8 cellular contexts compared by ENCODE assay signal in the genomic region with DNA sequence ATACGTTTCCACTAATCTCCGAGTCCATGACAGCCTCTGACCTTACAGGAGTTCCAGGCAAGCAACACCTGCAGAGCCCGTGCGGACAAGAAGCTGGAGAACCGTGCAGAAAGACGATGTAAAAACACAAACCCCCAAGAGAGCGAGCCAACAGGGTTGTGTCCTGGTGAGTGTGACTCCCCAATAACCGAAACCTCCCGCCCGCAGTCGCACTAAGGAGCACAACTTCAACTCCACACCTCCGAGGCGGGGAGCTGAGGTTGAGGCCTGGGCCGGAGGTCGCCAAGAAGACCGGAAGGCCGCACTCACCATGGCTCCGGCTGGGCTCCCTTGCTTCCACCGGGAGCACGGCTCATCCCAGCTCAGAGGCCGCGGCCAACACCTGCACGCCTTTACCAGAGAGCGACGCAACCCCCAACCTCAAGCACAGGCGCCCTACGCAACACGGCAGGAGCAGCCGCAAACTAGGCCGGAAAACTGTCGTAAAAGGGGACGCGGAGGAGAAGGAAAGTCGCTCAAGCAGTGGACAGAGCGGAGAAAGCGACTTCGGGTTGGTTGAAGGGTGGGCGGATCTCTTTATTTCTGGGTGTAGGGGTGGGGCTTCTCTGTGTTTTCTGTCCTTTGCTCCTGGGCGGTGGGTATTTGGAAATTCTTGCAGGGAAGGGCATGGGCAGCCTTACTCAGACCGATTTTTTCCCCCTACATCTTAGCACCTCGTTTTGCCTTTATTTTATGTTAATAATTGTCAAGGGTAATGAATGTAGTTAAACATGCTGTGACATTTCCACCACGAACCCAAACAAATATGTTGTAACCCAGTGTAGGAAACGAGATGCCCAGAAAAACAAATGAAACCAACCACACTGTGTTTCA. TPM values are rescaled to one million over a fixed set of nuclear protein-coding genes. Genes with fewer than 3 reads are reported as not detected.
DNase-seq lines count a peak whose midpoint lies in the region; ATAC-seq, FAIRE-seq and TF ChIP-seq lines count a peak whose summit lies in the region.

Gene DNAJC19, minus strand, starts transcription at position 446 of the 873 bp plus-strand sequence. Its CDS starts 134 bp downstream, at position 312.

- ATAC-seq in GM21526 (IDR thresholded peaks at IDR 0.05; ENCODE audit: low FRiP score, unreplicated experiment): peak; percentile 96

- no peaks in the 10 kb centered on the region for H3K9me3 ChIP-seq in OCI-LY7 (ENCODE audit: low read length)
- H3K9me3 ChIP-seq in endothelial cell of umbilical vein (replicated peaks; ENCODE audit: control insufficient read depth, insufficient read depth, low read length): no peaks in the 10 kb centered on the region

- H3K27me3 ChIP-seq in endothelial cell of umbilical vein (ENCODE audit: control insufficient read depth in 2 of 2, insufficient read depth in 2 of 2, low read length in 2 of 2): peaks cover 2 to 5% of the 10 kb centered on the region in 2 experiments

- intact Hi-C loops in OCI-LY7 (cut with micrococcal nuclease; ENCODE audit: unreplicated experiment): loop anchor here (1.0 to 5.0 kb wide), 2 partner anchors 77 to 387 kb away; partner anchors contain the start of genes FXR1 and TTC14
- intact Hi-C loops in endothelial cell of umbilical vein (cut with micrococcal nuclease): loop anchor here (5.0 to 10.0 kb wide), 3 partner anchors 77 to 725 kb away; partner anchors contain the start of genes FXR1, SOX2 and TTC14

- CTCF ChIA-PET in OCI-LY7 (lab: Charles Lee; ENCODE audit: unreplicated experiment): interaction anchor here (0.9 kb wide), 1 partner anchor 77 kb away, joined by 3 read pairs; the partner anchor contains the start of gene FXR1
- CTCF ChIA-PET in endothelial cell of umbilical vein (lab: Charles Lee): no interaction called here

- peaks cover 30% of the 10 kb centered on the region; the same call in 1 of the 2 replicates for H3K36me3 ChIP-seq in OCI-LY7 (ENCODE audit: insufficient read depth, low read length)
- no peaks in the 10 kb centered on the region for H3K36me3 ChIP-seq in endothelial cell of umbilical vein (ENCODE audit: control insufficient read depth in 2 of 2, extremely low read depth in 1 of 2, insufficient read depth in 2 of 2, low read length in 2 of 2)

- peak; percentile 48 for DNase-seq in D721Med (ENCODE audit: insufficient read length, low spot score)
- DNase-seq in HuH-7.5 (ENCODE audit: low spot score): peak; percentile 55
- DNase-seq in OCI-LY7 (ENCODE audit: low spot score): peak; percentile 96
- peak; percentile 81 for DNase-seq in activated T-cell treated with anti-CD3 and anti-CD28 coated beads for 1 hour (ENCODE audit: low read depth)
- DNase-seq in endothelial cell of umbilical vein (ENCODE audit: low read depth, low spot score): peak; percentile 96
- peak; percentile 97 for DNase-seq in midbrain (lab: John Stamatoyannopoulos, UW)
- DNase-seq in stimulated activated CD8-positive, alpha-beta memory T cell treated with anti-CD3 and anti-CD28 coated beads, Interleukin-2, amount 100 ng/mL, for 1 hour (ENCODE audit: low read depth in 2 of 2): peak; percentile 74 to 75

- H3K4me1 ChIP-seq in OCI-LY7 (ENCODE audit: insufficient read depth, low read length, poor library complexity, severe bottlenecking) (peaks cover 10% of the 10 kb centered on the region), endothelial cell of umbilical vein (ENCODE audit: control insufficient read depth, extremely low read depth, insufficient read depth, low read length) (peaks cover 6% of the 10 kb centered on the region)

- TF ChIP-seq POLR2A in endothelial cell of umbilical vein (IDR thresholded peaks at IDR 0.05; ENCODE audit: low read depth, low read length): peak; percentile 93

- H2AFZ ChIP-seq in OCI-LY7 (ENCODE audit: low read length) (peak within 1 kb of the TSS; percentile 82), endothelial cell of umbilical vein (ENCODE audit: low read depth, low read length) (peak within 1 kb of the TSS; percentile 84)

- H3K4me3 ChIP-seq in OCI-LY7 (ENCODE audit: low read depth, low read length, poor library complexity, severe bottlenecking) (peak within 1 kb of the TSS; percentile 76), endothelial cell of umbilical vein (replicated peaks in 1 of 3; ENCODE audit: insufficient read depth in 1 of 3, low read depth in 1 of 3, low read length in 3 of 3) (peak within 1 kb of the TSS; percentile 2 to 78 (median 52))

- H3K79me2 ChIP-seq in OCI-LY7 (ENCODE audit: insufficient read depth, low read depth, low read length) (peaks cover 15% of the 10 kb centered on the region), endothelial cell of umbilical vein (ENCODE audit: control insufficient read depth, insufficient read depth, low read length) (peaks cover 4% of the 10 kb centered on the region)

- H4K20me1 ChIP-seq in OCI-LY7 (ENCODE audit: insufficient read depth, low read length): no peaks in the 10 kb centered on the region
- no peaks in the 10 kb centered on the region for H4K20me1 ChIP-seq in endothelial cell of umbilical vein (replicated peaks; ENCODE audit: control insufficient read depth, extremely low read depth, insufficient read depth, low read length)

- no peak for FAIRE-seq in D721Med (lab: Jason Lieb, UNC)
- FAIRE-seq in endothelial cell of umbilical vein (lab: Jason Lieb, UNC): peak; percentile 99

- H3K4me2 ChIP-seq in OCI-LY7 (ENCODE audit: low read length) (peak within 1 kb of the TSS; percentile 83), endothelial cell of umbilical vein (ENCODE audit: insufficient read depth, low read length) (peak within 1 kb of the TSS; percentile 96)

- peak within 1 kb of the TSS; percentile 64 for H3K9ac ChIP-seq in endothelial cell of umbilical vein (replicated peaks; ENCODE audit: extremely low read depth, insufficient read depth, low read length)

- no peaks in the 10 kb centered on the region for H3K9me1 ChIP-seq in endothelial cell of umbilical vein (replicated peaks; ENCODE audit: control insufficient read depth, extremely low read depth, insufficient read depth, low read length)

- H3K27ac ChIP-seq in OCI-LY7 (ENCODE audit: low read depth, low read length, poor library complexity, severe bottlenecking) (peak within 1 kb of the TSS; percentile 34), endothelial cell of umbilical vein (ENCODE audit: insufficient read depth, low read depth, low read length) (peak within 1 kb of the TSS; percentile 5)

- no peaks in the 10 kb centered on the region for H3K9me2 ChIP-seq in OCI-LY7 (ENCODE audit: insufficient read depth, low read length)

- TF ChIP-seq CTCF in D721Med (IDR thresholded peaks at IDR 0.05; ENCODE audit: insufficient read depth, missing control alignments): no peak
- TF ChIP-seq CTCF in OCI-LY7 (conservative IDR thresholded peaks at IDR 0.05; ENCODE audit: low read length): no peak
- no peak for TF ChIP-seq CTCF in endothelial cell of umbilical vein (IDR thresholded peaks at IDR 0.05; ENCODE audit: extremely low read depth in 1 of 2, insufficient read depth in 1 of 2, low read depth in 1 of 2, low read length in 2 of 2)

- BruUV-seq in OCI-LY7 (replicated peaks; lab: Mats Ljungman, UMichigan): TSS peak; percentile 68
- TSS peak; percentile 56 for BruUV-seq in endothelial cell of umbilical vein (replicated peaks; lab: Mats Ljungman, UMichigan)

- POLR2A ChIA-PET in OCI-LY7 (lab: Charles Lee) (interaction anchor here (0.5 to 1.6 kb wide), 10 partner anchors 10 to 712 kb away, joined by 3 to 11 read pairs (median 6); partner anchors contain the start of gene FXR1), endothelial cell of umbilical vein (lab: Charles Lee) (no interaction called here)

- dilution Hi-C loops in endothelial cell of umbilical vein (cut with MboI; ENCODE audit: extremely low pct_ligation_motif_present, low sequenced_read_pairs): no loop called here

TF ChIP-seq in endothelial cell of umbilical vein, 7 proteins besides CTCF, POLR2A, EP300 and RAD21:
- TF ChIP-seq POLR2AphosphoS5 (IDR thresholded peaks at IDR 0.05; ENCODE audit: insufficient read depth, low read depth, low read length): peak; percentile 91
- TF ChIP-seq MYC (IDR thresholded peaks at IDR 0.05; ENCODE audit: low read depth, low read length): no peak

RNA-seq across cellular contexts. Expression of gene DNAJC19, which starts in this region (rescaled TPM):
- total RNA-seq in OCI-LY7 (2014; rRNA removed; shearing (Covaris generic)): 29.8 and 58.6 TPM in 2 replicates
- total RNA-seq in OCI-LY7 (2022): 59.7 and 64.3 TPM in 2 replicates
- total RNA-seq in endothelial cell of umbilical vein: 43.4 and 50.6 TPM in 2 replicates
- 32.6 and 32.9 TPM in 2 replicates for polyA plus RNA-seq in endothelial cell of umbilical vein
- 43.8 and 50.8 TPM in 2 replicates for polyA plus RNA-seq in endothelial cell of umbilical vein (2011; cell fraction: cytosol; rRNA removed)
- 20.5 and 22.5 TPM in 2 replicates for polyA plus RNA-seq in endothelial cell of umbilical vein (2011; cell fraction: nucleus; rRNA removed)
- 43.8 and 47.5 TPM in 2 replicates for polyA plus RNA-seq in endothelial cell of umbilical vein (2012)
- polyA minus RNA-seq in endothelial cell of umbilical vein: 14.2 and 16.3 TPM in 2 replicates
- 17.4 TPM for polyA minus RNA-seq in endothelial cell of umbilical vein (2011; cell fraction: cytosol; rRNA and poly(A)+ RNA removed)
- 3.3 and 7.7 TPM in 2 replicates for polyA minus RNA-seq in endothelial cell of umbilical vein (2011; cell fraction: nucleus; rRNA and poly(A)+ RNA removed)

Comparison
In these comparisons a context has a peak if more than half of its experiments do, and no peak if none do; other contexts are left out.
1. Peak in every context shown above with its lines: DNase-seq, ATAC-seq, H3K4me3 ChIP-seq and H3K27ac ChIP-seq.